ENCODE assay signal across 8 cellular contexts in the genomic region with DNA sequence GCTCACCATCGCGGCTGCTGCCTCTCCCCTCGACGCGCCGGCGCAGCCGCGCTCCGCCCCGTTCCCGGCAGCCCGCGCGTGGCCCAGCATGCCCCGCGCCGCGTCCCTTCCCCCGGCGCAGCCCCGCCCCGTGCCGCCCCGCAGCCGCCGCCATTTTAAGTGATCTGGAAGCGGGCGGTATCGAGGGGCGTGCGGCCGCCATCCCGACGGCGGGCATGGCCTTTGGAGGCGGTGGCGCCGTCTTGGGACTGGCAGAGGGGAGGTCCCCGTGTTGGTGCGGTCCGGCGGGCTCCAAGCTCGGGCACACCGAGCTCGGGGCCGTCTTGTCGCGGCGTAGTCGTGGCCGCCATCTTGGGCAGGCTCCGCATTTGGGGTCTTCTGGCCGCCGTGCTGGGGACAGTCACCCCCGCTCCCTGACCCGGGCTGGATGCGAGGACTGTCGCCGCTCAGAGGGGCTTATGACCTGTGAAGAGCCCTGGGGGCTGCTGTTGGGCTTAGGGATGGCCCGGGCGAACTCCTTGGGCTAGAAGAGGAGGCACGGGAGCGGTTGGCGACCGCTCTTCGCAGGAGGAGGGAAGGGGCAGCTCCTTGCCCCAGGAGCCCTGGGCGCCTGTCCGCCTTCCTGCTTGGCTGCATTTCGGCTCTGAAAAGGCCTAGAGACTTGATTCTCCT. TPM values are rescaled to one million over a fixed set of nuclear protein-coding genes. Genes with fewer than 3 reads are reported as not detected.
DNase-seq lines count a peak whose midpoint lies in the region; ATAC-seq and TF ChIP-seq lines count a peak whose summit lies in the region.

Gene ELOB (minus strand): TSS at position 50 of the 672 bp plus-strand sequence. CDS start 41 bp downstream, at position 9.

- under 1% methylated on average over 70 of the region's 70 CpGs for WGBS in right cardiac atrium

- no peaks in the 10 kb centered on the region for H3K27me3 Mint-ChIP-seq in T-helper 2 cell treated with Interferon-gamma antibody and Interleukin-4, amounts not matched to agents 5 μg/mL and 100 μg/mL, for 36 hours (ENCODE audit: low read depth)

- peaks cover 8% of the 10 kb centered on the region for H3K36me3 Mint-ChIP-seq in T-helper 2 cell treated with Interferon-gamma antibody and Interleukin-4, amounts not matched to agents 5 μg/mL and 100 μg/mL, for 36 hours (ENCODE audit: low read depth)

- peaks cover 22% of the 10 kb centered on the region for H3K4me1 Mint-ChIP-seq in T-helper 2 cell treated with Interferon-gamma antibody and Interleukin-4, amounts not matched to agents 5 μg/mL and 100 μg/mL, for 36 hours (ENCODE audit: low read depth)

- ATAC-seq in HG02610 (IDR thresholded peaks at IDR 0.05; ENCODE audit: unreplicated experiment) = peak; percentile 76
- peak; percentile 92 to 95 for ATAC-seq in right cardiac atrium

- peak within 1 kb of the TSS; percentile 96 for H3K4me3 Mint-ChIP-seq in T-helper 2 cell treated with Interferon-gamma antibody and Interleukin-4, amounts not matched to agents 5 μg/mL and 100 μg/mL, for 36 hours

- intact Hi-C loops in right cardiac atrium (cut with DNase I) = no loop called here
- intact Hi-C loops in uterus (cut with DNase I; ENCODE audit: low total_unique reads) = no loop called here

- H3K9me3 ChIP-seq in right cardiac atrium (ENCODE audit: control insufficient read depth, low read length) = no peaks in the 10 kb centered on the region
- H3K9me3 ChIP-seq in uterus = no peaks in the 10 kb centered on the region

- H3K27ac ChIP-seq in right cardiac atrium (ENCODE audit: low read length) (peak within 1 kb of the TSS; percentile 98), rectal smooth muscle tissue (ENCODE audit: low read depth, low read length) (peak within 1 kb of the TSS; percentile 100), uterus (peak within 1 kb of the TSS; percentile 100)

- peak; percentile 22 for DNase-seq in GM12864 (ENCODE audit: low read depth)
- DNase-seq in NCI-H1417 (lab: John Stamatoyannopoulos, UW) = peak; percentile 88 to 93 (median 89)
- DNase-seq in T-helper 2 cell treated with Interferon-gamma antibody and Interleukin-4, amounts not matched to agents 5 μg/mL and 100 μg/mL, for 36 hours (ENCODE audit: low spot score) = peak; percentile 88
- peak; percentile 25 to 91 (median 79) for DNase-seq in anterior cingulate cortex (lab: John Stamatoyannopoulos, UW)
- DNase-seq in right cardiac atrium = peak; percentile 90 to 96 (median 96)
- peak; percentile 80 to 88 for DNase-seq in uterus

- peaks cover 19% of the 10 kb centered on the region for H3K36me3 ChIP-seq in rectal smooth muscle tissue (ENCODE audit: control insufficient read depth, insufficient read depth, low read length)
- H3K36me3 ChIP-seq in uterus = no peaks in the 10 kb centered on the region

- peak; percentile 59 to 90 for TF ChIP-seq POLR2A in uterus (IDR thresholded peaks at IDR 0.05)

- H3K9ac ChIP-seq in rectal smooth muscle tissue (ENCODE audit: low read length) = peak within 1 kb of the TSS; percentile 100

- H3K4me1 ChIP-seq in right cardiac atrium (ENCODE audit: control insufficient read depth, insufficient read depth, low read length) (peaks cover 3% of the 10 kb centered on the region), rectal smooth muscle tissue (ENCODE audit: control insufficient read depth, insufficient read depth, low read length) (peaks cover 3% of the 10 kb centered on the region), uterus (no peaks in the 10 kb centered on the region)

- TF ChIP-seq CTCF in GM12864 (IDR thresholded peaks at IDR 0.05; ENCODE audit: low read depth, low read length, missing control alignments) = no peak
- no peak for TF ChIP-seq CTCF in uterus (IDR thresholded peaks at IDR 0.05)

- peak within 1 kb of the TSS; percentile 93 for H3K27ac Mint-ChIP-seq in T-helper 2 cell treated with Interferon-gamma antibody and Interleukin-4, amounts not matched to agents 5 μg/mL and 100 μg/mL, for 36 hours

- no peaks in the 10 kb centered on the region for H3K9me3 Mint-ChIP-seq in T-helper 2 cell treated with Interferon-gamma antibody and Interleukin-4, amounts not matched to agents 5 μg/mL and 100 μg/mL, for 36 hours

- H3K27me3 ChIP-seq in right cardiac atrium (ENCODE audit: control insufficient read depth, insufficient read depth) (no peaks in the 10 kb centered on the region), rectal smooth muscle tissue (ENCODE audit: control insufficient read depth, insufficient read depth, low read length) (no peaks in the 10 kb centered on the region), uterus (no peaks in the 10 kb centered on the region)

- peak within 1 kb of the TSS; percentile 94 for H3K4me3 ChIP-seq in GM12864 (ENCODE audit: low read depth, low read length)
- peak within 1 kb of the TSS; percentile 68 for H3K4me3 ChIP-seq in right cardiac atrium (ENCODE audit: low read length)
- H3K4me3 ChIP-seq in rectal smooth muscle tissue (ENCODE audit: low read length) = peak within 1 kb of the TSS; percentile 95
- H3K4me3 ChIP-seq in uterus = peak within 1 kb of the TSS; percentile 99 to 100

RNA-seq across cellular contexts. Expression of gene ELOB, which starts in this region (rescaled TPM):
- total RNA-seq in right cardiac atrium = 100 to 1,000 TPM; 235 to 320 (median 280) TPM
- polyA plus RNA-seq in right cardiac atrium = 625 TPM
- total RNA-seq in uterus = 100 to 1,000 TPM in 3 of 4 donors, 10 to 100 TPM in 1; 88.4 to 524 (median 219) TPM

Comparison
In these comparisons a context has a peak if more than half of its experiments do, and no peak if none do; other contexts are left out.
1. Peak in every context shown above with its lines: DNase-seq, ATAC-seq, H3K4me3 ChIP-seq and H3K27ac ChIP-seq.
2. DNase-seq: peak in every context shown above with its lines; median percentile 96 in right cardiac atrium; 89 in NCI-H1417; 88 in T-helper 2 cell treated with Interferon-gamma antibody and Interleukin-4, amounts not matched to agents 5 μg/mL and 100 μg/mL, for 36 hours; 84 in uterus; 79 in anterior cingulate cortex; 22 in GM12864.